3 cellular contexts compared by ENCODE assay signal in the genomic region with DNA sequence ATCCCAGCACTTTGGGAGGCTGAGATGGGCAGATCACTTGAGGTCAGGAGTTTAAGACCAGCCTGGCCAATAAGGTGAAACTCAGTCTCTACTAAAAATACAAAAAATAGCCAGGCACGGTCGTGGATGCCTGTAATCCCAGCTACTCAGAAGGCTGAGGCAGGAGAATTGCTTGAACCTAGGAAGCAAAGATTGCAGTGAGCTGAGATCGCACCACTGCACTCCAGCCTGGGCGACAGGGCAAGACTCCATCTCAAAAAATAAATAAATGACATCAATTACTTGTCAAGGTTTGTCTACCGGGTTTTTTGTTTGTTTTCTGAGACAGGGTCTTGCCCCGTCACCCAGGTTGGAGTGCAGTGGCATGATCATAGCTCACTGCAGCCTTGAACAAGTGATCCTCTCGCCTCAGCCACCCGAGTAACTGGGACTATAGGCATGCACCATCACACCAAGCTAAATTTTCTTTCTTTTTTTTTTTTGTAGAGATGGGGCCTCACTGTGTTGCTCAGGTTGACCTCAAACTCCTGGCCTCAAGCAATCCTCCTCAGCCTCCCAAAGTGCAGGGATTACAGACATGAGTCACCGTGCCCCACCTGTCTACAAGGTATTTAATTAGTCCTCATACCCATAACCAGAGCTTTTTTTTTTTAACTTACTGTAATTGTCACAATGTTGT.
TF ChIP-seq lines count a peak whose summit lies in the region.

No MANE protein-coding gene starts in this region.

TF ChIP-seq in A549, 52 proteins besides CTCF, POLR2A, EP300 and RAD21:
- TF ChIP-seq JUNB (IDR thresholded peaks at IDR 0.05) (no peak), POLR2AphosphoS2 (conservative IDR thresholded peaks at IDR 0.05; ENCODE audit: low read length) (no peak), FOSL2 (IDR thresholded peaks at IDR 0.05) (no peak), FOSL2 (CRISPR knock-in tag; IDR thresholded peaks at IDR 0.05) (0 out of 2 replicates have a peak, but pooled peaks have one; percentile 12)

TF ChIP-seq in HCT116, 20 proteins besides CTCF, POLR2A, EP300 and RAD21:
- TF ChIP-seq FOSL1 (IDR thresholded peaks at IDR 0.05; ENCODE audit: low read depth) (peak; percentile 46; the same call in 1 of the 2 replicates), JUND (IDR thresholded peaks at IDR 0.05) (peak; percentile 55; the same call in 1 of the 2 replicates), ZNF274 (IDR thresholded peaks at IDR 0.05; ENCODE audit: low read depth, low read length) (no peak), SP1 (IDR thresholded peaks at IDR 0.05; ENCODE audit: low read depth) (peak; percentile 47; the same call in 1 of the 2 replicates), EGR1 (IDR thresholded peaks at IDR 0.05; ENCODE audit: low read depth) (no peak), ZFX (IDR thresholded peaks at IDR 0.05) (no peak), YY1 (IDR thresholded peaks at IDR 0.05; ENCODE audit: extremely low read depth, insufficient replicate concordance, low read depth, low read length) (no peak), CBX3 (IDR thresholded peaks at IDR 0.05; ENCODE audit: low read depth) (no peak; the same call in 1 of the 2 replicates), SRF (IDR thresholded peaks at IDR 0.05; ENCODE audit: low read depth) (no peak), POLR2AphosphoS5 (IDR thresholded peaks at IDR 0.05; ENCODE audit: low read depth, low read length) (no peak)
- TF ChIP-seq, protein P1, sequence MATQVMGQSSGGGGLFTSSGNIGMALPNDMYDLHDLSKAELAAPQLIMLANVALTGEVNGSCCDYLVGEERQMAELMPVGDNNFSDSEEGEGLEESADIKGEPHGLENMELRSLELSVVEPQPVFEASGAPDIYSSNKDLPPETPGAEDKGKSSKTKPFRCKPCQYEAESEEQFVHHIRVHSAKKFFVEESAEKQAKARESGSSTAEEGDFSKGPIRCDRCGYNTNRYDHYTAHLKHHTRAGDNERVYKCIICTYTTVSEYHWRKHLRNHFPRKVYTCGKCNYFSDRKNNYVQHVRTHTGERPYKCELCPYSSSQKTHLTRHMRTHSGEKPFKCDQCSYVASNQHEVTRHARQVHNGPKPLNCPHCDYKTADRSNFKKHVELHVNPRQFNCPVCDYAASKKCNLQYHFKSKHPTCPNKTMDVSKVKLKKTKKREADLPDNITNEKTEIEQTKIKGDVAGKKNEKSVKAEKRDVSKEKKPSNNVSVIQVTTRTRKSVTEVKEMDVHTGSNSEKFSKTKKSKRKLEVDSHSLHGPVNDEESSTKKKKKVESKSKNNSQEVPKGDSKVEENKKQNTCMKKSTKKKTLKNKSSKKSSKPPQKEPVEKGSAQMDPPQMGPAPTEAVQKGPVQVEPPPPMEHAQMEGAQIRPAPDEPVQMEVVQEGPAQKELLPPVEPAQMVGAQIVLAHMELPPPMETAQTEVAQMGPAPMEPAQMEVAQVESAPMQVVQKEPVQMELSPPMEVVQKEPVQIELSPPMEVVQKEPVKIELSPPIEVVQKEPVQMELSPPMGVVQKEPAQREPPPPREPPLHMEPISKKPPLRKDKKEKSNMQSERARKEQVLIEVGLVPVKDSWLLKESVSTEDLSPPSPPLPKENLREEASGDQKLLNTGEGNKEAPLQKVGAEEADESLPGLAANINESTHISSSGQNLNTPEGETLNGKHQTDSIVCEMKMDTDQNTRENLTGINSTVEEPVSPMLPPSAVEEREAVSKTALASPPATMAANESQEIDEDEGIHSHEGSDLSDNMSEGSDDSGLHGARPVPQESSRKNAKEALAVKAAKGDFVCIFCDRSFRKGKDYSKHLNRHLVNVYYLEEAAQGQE (IDR thresholded peaks at IDR 0.05; ENCODE audit: low read depth) = no peak

TF ChIP-seq in HepG2, 621 proteins besides CTCF, POLR2A, EP300 and RAD21 (continues in another document):
- TF ChIP-seq ZBTB38 (CRISPR knock-in tag; IDR thresholded peaks at IDR 0.05) = 0 out of 2 replicates have a peak, but pooled peaks have one; percentile 27
- no peak for TF ChIP-seq PCBP2 (optimal IDR thresholded peaks at IDR 0.05; ENCODE audit: low read depth, low read length, poor library complexity, severe bottlenecking)
- no peak for TF ChIP-seq RELA (CRISPR knock-in tag; IDR thresholded peaks at IDR 0.05)
- TF ChIP-seq LCORL (IDR thresholded peaks at IDR 0.05) = no peak
- peak; percentile 55; the same call in 1 of the 2 replicates for TF ChIP-seq LCORL (CRISPR knock-in tag; IDR thresholded peaks at IDR 0.05)
- TF ChIP-seq RFX5 (IDR thresholded peaks at IDR 0.05; ENCODE audit: low read depth, low read length) = no peak
- TF ChIP-seq, protein P2, sequence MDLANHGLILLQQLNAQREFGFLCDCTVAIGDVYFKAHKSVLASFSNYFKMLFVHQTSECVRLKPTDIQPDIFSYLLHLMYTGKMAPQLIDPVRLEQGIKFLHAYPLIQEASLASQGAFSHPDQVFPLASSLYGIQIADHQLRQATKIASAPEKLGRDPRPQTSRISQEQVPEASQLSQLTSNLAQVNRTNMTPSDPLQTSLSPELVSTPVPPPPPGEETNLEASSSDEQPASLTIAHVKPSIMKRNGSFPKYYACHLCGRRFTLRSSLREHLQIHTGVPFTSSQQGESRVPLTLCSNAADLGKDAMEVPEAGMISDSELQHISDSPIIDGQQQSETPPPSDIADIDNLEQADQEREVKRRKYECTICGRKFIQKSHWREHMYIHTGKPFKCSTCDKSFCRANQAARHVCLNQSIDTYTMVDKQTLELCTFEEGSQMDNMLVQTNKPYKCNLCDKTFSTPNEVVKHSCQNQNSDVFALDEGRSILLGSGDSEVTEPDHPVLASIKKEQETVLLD (CRISPR knock-in tag; IDR thresholded peaks at IDR 0.05; ENCODE audit: low read depth) = no peak
- peak; percentile 21; the same call in 1 of the 2 replicates for TF ChIP-seq CREM (IDR thresholded peaks at IDR 0.05)
- no peak for TF ChIP-seq CREM (CRISPR knock-in tag; IDR thresholded peaks at IDR 0.05)
- no peak for TF ChIP-seq ZNF740 (CRISPR knock-in tag; IDR thresholded peaks at IDR 0.05)
- no peak for TF ChIP-seq ARID2 (CRISPR knock-in tag; IDR thresholded peaks at IDR 0.05; ENCODE audit: borderline replicate concordance)
- 0 out of 2 replicates have a peak, but pooled peaks have one; percentile 14 for TF ChIP-seq ZMYM4 (CRISPR knock-in tag; IDR thresholded peaks at IDR 0.05)
- TF ChIP-seq ZC3H4 (CRISPR knock-in tag; IDR thresholded peaks at IDR 0.05; ENCODE audit: borderline replicate concordance) = no peak
- TF ChIP-seq MAZ (IDR thresholded peaks at IDR 0.05; ENCODE audit: borderline replicate concordance, low read depth, low read length) = no peak
- TF ChIP-seq MAZ (CRISPR knock-in tag; IDR thresholded peaks at IDR 0.05; ENCODE audit: low read depth) = no peak
- TF ChIP-seq, protein P3, sequence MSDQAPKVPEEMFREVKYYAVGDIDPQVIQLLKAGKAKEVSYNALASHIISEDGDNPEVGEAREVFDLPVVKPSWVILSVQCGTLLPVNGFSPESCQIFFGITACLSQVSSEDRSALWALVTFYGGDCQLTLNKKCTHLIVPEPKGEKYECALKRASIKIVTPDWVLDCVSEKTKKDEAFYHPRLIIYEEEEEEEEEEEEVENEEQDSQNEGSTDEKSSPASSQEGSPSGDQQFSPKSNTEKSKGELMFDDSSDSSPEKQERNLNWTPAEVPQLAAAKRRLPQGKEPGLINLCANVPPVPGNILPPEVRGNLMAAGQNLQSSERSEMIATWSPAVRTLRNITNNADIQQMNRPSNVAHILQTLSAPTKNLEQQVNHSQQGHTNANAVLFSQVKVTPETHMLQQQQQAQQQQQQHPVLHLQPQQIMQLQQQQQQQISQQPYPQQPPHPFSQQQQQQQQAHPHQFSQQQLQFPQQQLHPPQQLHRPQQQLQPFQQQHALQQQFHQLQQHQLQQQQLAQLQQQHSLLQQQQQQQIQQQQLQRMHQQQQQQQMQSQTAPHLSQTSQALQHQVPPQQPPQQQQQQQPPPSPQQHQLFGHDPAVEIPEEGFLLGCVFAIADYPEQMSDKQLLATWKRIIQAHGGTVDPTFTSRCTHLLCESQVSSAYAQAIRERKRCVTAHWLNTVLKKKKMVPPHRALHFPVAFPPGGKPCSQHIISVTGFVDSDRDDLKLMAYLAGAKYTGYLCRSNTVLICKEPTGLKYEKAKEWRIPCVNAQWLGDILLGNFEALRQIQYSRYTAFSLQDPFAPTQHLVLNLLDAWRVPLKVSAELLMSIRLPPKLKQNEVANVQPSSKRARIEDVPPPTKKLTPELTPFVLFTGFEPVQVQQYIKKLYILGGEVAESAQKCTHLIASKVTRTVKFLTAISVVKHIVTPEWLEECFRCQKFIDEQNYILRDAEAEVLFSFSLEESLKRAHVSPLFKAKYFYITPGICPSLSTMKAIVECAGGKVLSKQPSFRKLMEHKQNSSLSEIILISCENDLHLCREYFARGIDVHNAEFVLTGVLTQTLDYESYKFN (CRISPR knock-in tag; conservative IDR thresholded peaks at IDR 0.05) = peak; percentile 56
- TF ChIP-seq, protein P4, sequence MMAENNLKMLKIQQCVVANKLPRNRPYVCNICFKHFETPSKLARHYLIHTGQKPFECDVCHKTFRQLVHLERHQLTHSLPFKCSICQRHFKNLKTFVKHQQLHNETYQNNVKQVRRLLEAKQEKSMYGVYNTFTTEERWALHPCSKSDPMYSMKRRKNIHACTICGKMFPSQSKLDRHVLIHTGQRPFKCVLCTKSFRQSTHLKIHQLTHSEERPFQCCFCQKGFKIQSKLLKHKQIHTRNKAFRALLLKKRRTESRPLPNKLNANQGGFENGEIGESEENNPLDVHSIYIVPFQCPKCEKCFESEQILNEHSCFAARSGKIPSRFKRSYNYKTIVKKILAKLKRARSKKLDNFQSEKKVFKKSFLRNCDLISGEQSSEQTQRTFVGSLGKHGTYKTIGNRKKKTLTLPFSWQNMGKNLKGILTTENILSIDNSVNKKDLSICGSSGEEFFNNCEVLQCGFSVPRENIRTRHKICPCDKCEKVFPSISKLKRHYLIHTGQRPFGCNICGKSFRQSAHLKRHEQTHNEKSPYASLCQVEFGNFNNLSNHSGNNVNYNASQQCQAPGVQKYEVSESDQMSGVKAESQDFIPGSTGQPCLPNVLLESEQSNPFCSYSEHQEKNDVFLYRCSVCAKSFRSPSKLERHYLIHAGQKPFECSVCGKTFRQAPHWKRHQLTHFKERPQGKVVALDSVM (CRISPR knock-in tag; IDR thresholded peaks at IDR 0.05) = peak; percentile 63; the same call in 1 of the 2 replicates
- TF ChIP-seq DR1 (CRISPR knock-in tag; IDR thresholded peaks at IDR 0.05) = no peak
- no peak for TF ChIP-seq MEIS2 (CRISPR knock-in tag; IDR thresholded peaks at IDR 0.05)
- TF ChIP-seq ZNF431 (CRISPR knock-in tag; IDR thresholded peaks at IDR 0.05; ENCODE audit: borderline replicate concordance, low read depth) = no peak
- TF ChIP-seq, protein P5, sequence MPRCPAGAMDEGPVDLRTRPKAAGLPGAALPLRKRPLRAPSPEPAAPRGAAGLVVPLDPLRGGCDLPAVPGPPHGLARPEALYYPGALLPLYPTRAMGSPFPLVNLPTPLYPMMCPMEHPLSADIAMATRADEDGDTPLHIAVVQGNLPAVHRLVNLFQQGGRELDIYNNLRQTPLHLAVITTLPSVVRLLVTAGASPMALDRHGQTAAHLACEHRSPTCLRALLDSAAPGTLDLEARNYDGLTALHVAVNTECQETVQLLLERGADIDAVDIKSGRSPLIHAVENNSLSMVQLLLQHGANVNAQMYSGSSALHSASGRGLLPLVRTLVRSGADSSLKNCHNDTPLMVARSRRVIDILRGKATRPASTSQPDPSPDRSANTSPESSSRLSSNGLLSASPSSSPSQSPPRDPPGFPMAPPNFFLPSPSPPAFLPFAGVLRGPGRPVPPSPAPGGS (CRISPR knock-in tag; IDR thresholded peaks at IDR 0.05) = no peak
- no peak for TF ChIP-seq TBP (CRISPR knock-in tag; IDR thresholded peaks at IDR 0.05)
- peak; percentile 20; the same call in 1 of the 2 replicates for TF ChIP-seq SAP130 (CRISPR knock-in tag; IDR thresholded peaks at IDR 0.05; ENCODE audit: low read depth)
- peak; percentile 55; the same call in 1 of the 2 replicates for TF ChIP-seq PHF21A (CRISPR knock-in tag; IDR thresholded peaks at IDR 0.05)
- no peak for TF ChIP-seq AHR (CRISPR knock-in tag; IDR thresholded peaks at IDR 0.05)
- TF ChIP-seq MED1 (CRISPR knock-in tag; IDR thresholded peaks at IDR 0.05) = 0 out of 2 replicates have a peak, but pooled peaks have one; percentile 30
- no peak for TF ChIP-seq ZC3H13 (CRISPR knock-in tag; IDR thresholded peaks at IDR 0.05)
- TF ChIP-seq SIN3A (IDR thresholded peaks at IDR 0.05; ENCODE audit: borderline replicate concordance, low read depth, low read length) = no peak
- no peak for TF ChIP-seq ZNF276 (CRISPR knock-in tag; IDR thresholded peaks at IDR 0.05; ENCODE audit: low read depth)
- 0 out of 2 replicates have a peak, but pooled peaks have one; percentile 42 for TF ChIP-seq FOSL2 (CRISPR knock-in tag; IDR thresholded peaks at IDR 0.05)
- TF ChIP-seq MLXIP (CRISPR knock-in tag; IDR thresholded peaks at IDR 0.05; ENCODE audit: borderline replicate concordance) = no peak
- TF ChIP-seq PHF20 (CRISPR knock-in tag; IDR thresholded peaks at IDR 0.05) = no peak
- 0 out of 2 replicates have a peak, but pooled peaks have one; percentile 3 for TF ChIP-seq ELF4 (CRISPR knock-in tag; IDR thresholded peaks at IDR 0.05; ENCODE audit: borderline replicate concordance)
